In genomic region chr20:13220857-13221297, GRCh38 we compare ENCODE assay signal across 8 cellular contexts. TPM values are rescaled to one million over a fixed set of nuclear protein-coding genes. Genes with fewer than 3 reads are reported as not detected.
DNase-seq lines count a peak whose midpoint lies in the region; ATAC-seq and TF ChIP-seq lines count a peak whose summit lies in the region.

TSS of gene ISM1 (plus strand) at chr20:13221274. CDS start at chr20:13221777, 503 bp downstream.

- H3K4me1 ChIP-seq in A673 (ENCODE audit: insufficient read depth, low read length, poor library complexity, severe bottlenecking) (peaks cover 7% of the 10 kb centered on the region), SJSA1 (replicated peaks) (peaks cover 15% of the 10 kb centered on the region)

- DNase-seq in A673 (ENCODE audit: low spot score) (peak; percentile 28), GM20000 (ENCODE audit: low spot score) (peak; percentile 52), SJSA1 (ENCODE audit: low read depth in 1 of 2, low spot score in 2 of 2) (no peak), brain microvascular endothelial cell (no peak), left kidney (ENCODE audit: low read depth, low spot score) (peak; percentile 81), pons (ENCODE audit: low spot score) (no peak)
- peak; percentile 29 to 34 for DNase-seq in stimulated activated CD4-positive, alpha-beta T cell treated with anti-CD3 and anti-CD28 coated beads, Interleukin-4, amount 100 ng/mL, for 48 hours (ENCODE audit: low read depth in 2 of 2)

- POLR2A ChIA-PET in A673 (lab: Charles Lee; ENCODE audit: low non-redundant PET): interaction anchor here (0.6 kb wide), 1 partner anchor 66 kb away, joined by 4 read pairs; no protein-coding TSS in a partner anchor

- intact Hi-C loops in A673 (cut with micrococcal nuclease; ENCODE audit: unreplicated experiment): loop anchor here (10.0 kb wide), 1 partner anchor 224 kb away; no protein-coding TSS in a partner anchor

- no TSS peak for BruUV-seq in A673 (replicated peaks; lab: Mats Ljungman, UMichigan)

- TF ChIP-seq CTCF in A673 (conservative IDR thresholded peaks at IDR 0.05; ENCODE audit: low read depth, low read length): no peak
- no peak for TF ChIP-seq CTCF in GM20000 (IDR thresholded peaks at IDR 0.05; ENCODE audit: extremely low read depth, missing control alignments)
- TF ChIP-seq CTCF in brain microvascular endothelial cell (IDR thresholded peaks at IDR 0.05; ENCODE audit: low read depth, low read length, missing control alignments): no peak

- H3K9me3 ChIP-seq in A673 (ENCODE audit: low read depth, low read length, poor library complexity, severe bottlenecking) (no peaks in the 10 kb centered on the region), SJSA1 (replicated peaks) (no peaks in the 10 kb centered on the region)

- H3K4me3 ChIP-seq in A673 (ENCODE audit: low read depth, low read length, poor library complexity, severe bottlenecking) (peak within 1 kb of the TSS; percentile 39), SJSA1 (peak within 1 kb of the TSS; percentile 35), brain microvascular endothelial cell (ENCODE audit: low read depth, low read length) (peak within 1 kb of the TSS; percentile 35)

- in situ Hi-C loops in brain microvascular endothelial cell (cut with HindIII; ENCODE audit: low pct_ligation_motif_present, low sequenced_read_pairs): no loop called here

- H3K27ac ChIP-seq in A673 (ENCODE audit: low read depth, low read length, poor library complexity, severe bottlenecking) (no peak within 1 kb of the TSS), SJSA1 (no peak within 1 kb of the TSS), brain microvascular endothelial cell (no peak within 1 kb of the TSS)

- no peak for ATAC-seq in HG03280 (IDR thresholded peaks at IDR 0.05; ENCODE audit: unreplicated experiment)

- CTCF ChIA-PET in A673 (lab: Charles Lee): no interaction called here

- H3K27me3 ChIP-seq in A673 (replicated peaks; ENCODE audit: insufficient read depth, low read depth, low read length, poor library complexity) (peaks cover 85% of the 10 kb centered on the region), SJSA1 (replicated peaks) (peaks cover 64% of the 10 kb centered on the region), brain microvascular endothelial cell (replicated peaks) (peaks cover 48% of the 10 kb centered on the region)

- no peaks in the 10 kb centered on the region for H3K36me3 ChIP-seq in A673 (ENCODE audit: insufficient read depth, low read length, poor library complexity, severe bottlenecking)
- no peaks in the 10 kb centered on the region for H3K36me3 ChIP-seq in SJSA1
- no peaks in the 10 kb centered on the region for H3K36me3 ChIP-seq in brain microvascular endothelial cell (replicated peaks)

RNA-seq across cellular contexts. Expression of gene ISM1, which starts in this region (rescaled TPM):
- 0.11 TPM in 1 of 2 replicates, not detected in the other for total RNA-seq in A673 (2021)
- not detected in 2 replicates for total RNA-seq in SJSA1 (2014; rRNA removed; shearing (Covaris generic))

Comparison
In these comparisons a context has a peak if more than half of its experiments do, and no peak if none do; other contexts are left out.
1. Peak in DNase-seq and H3K4me3 ChIP-seq in A673; RNA of the gene not detected or under 1 TPM.
2. DNase-seq: peak in GM20000 (single experiment), left kidney (single experiment) and stimulated activated CD4-positive, alpha-beta T cell treated with anti-CD3 and anti-CD28 coated beads, Interleukin-4, amount 100 ng/mL, for 48 hours (2 of 2); none in SJSA1 (0 of 2), brain microvascular endothelial cell (single experiment) and pons (single experiment).
3. Peak in every context shown above with its lines, with median percentiles within 50 percentile points of each other: H3K4me3 ChIP-seq.